ENCODE assay signal across 1 cellular context in genomic region chr16:3010510-3010909, GRCh38.
TF ChIP-seq lines count a peak whose summit lies in the region.

No MANE protein-coding gene starts in this region.

TF ChIP-seq in H1, 55 proteins besides CTCF, POLR2A, EP300 and RAD21:
- no peak for TF ChIP-seq POU5F1 (IDR thresholded peaks at IDR 0.05; ENCODE audit: low read depth, low read length)
